ENCODE assay signal across 6 cellular contexts in genomic region chr18:78964727-78965126, GRCh38. TPM values are rescaled to one million over a fixed set of nuclear protein-coding genes. Genes with fewer than 3 reads are reported as not detected.
"Had no signal": no experiment of that assay in that cellular context is flagged by ENCODE, and none has a peak within 500 bp of the region (broad histone marks: within the 10 kb centered on the region; RNA-seq: fewer than 3 reads in every experiment).

No MANE protein-coding gene starts in this region.

RNA-seq across cellular contexts. Expression of gene SALL3, which starts 14.9 kb away (rescaled TPM):
- total RNA-seq: HepG2, HT-29, HT1080, IMR-90, K562 had no signal
- polyA plus RNA-seq: HepG2, IgD-negative memory B cell, IMR-90, K562 had no signal
